12 cellular contexts compared by ENCODE assay signal in the genomic region with DNA sequence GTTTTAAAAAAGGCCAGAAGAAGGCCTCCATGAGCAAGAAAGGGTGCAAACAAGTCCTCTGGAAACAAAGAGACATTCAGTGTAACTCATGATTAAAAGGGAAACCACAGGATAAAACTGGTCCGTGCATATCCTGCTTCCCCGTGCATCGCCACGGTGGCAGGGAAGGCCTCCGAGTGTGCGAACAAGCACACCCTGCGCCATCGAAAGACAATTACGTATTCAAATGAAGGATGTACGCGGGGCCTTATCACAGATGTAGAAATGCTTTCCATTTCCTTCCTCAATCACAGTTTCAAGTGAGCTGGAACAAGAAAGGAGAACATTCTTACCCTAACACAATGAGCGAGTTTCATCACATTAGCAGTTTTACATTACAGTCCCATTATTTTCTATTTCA. TPM values are rescaled to one million over a fixed set of nuclear protein-coding genes. Genes with fewer than 3 reads are reported as not detected.
DNase-seq lines count a peak whose midpoint lies in the region; TF ChIP-seq lines count a peak whose summit lies in the region.
"Had no signal": no experiment of that assay in that cellular context is flagged by ENCODE, and none has a peak within 500 bp of the region (broad histone marks: within the 10 kb centered on the region; RNA-seq: fewer than 3 reads in every experiment).

No MANE protein-coding gene starts in this region.

- peak overlapping the region; percentile 67 for H3K4me3 Mint-ChIP-seq in glutamatergic neuron (ENCODE audit: unreplicated experiment)
- H3K4me3 Mint-ChIP-seq: activated CD4-positive, alpha-beta memory T cell treated with anti-CD3 and anti-CD28 coated beads, Interleukin-2, amount 10 ng/mL, durations not matched to agents 7 days and 5 days had no signal

- H3K4me1 Mint-ChIP-seq in glutamatergic neuron (ENCODE audit: low read depth, unreplicated experiment): peaks cover 52% of the 10 kb centered on the region
- H3K4me1 Mint-ChIP-seq: activated CD4-positive, alpha-beta memory T cell treated with anti-CD3 and anti-CD28 coated beads, Interleukin-2, amount 10 ng/mL, durations not matched to agents 7 days and 5 days had no signal

- H3K36me3 Mint-ChIP-seq in glutamatergic neuron (ENCODE audit: unreplicated experiment): no peaks in the 10 kb centered on the region

- intact Hi-C loops in posterior cingulate gyrus (cut with DNase I): no loop called here

- no peaks in the 10 kb centered on the region for H3K27me3 Mint-ChIP-seq in glutamatergic neuron (ENCODE audit: unreplicated experiment)
- H3K27me3 Mint-ChIP-seq: activated CD4-positive, alpha-beta memory T cell treated with anti-CD3 and anti-CD28 coated beads, Interleukin-2, amount 10 ng/mL, durations not matched to agents 7 days and 5 days had no signal

- H3K9me3 Mint-ChIP-seq in glutamatergic neuron (ENCODE audit: unreplicated experiment): no peaks in the 10 kb centered on the region
- H3K9me3 Mint-ChIP-seq: activated CD4-positive, alpha-beta memory T cell treated with anti-CD3 and anti-CD28 coated beads, Interleukin-2, amount 10 ng/mL, durations not matched to agents 7 days and 5 days had no signal

- TF ChIP-seq CTCF in glutamatergic neuron (IDR thresholded peaks at IDR 0.05; ENCODE audit: partially characterized antibody, unreplicated experiment): no peak

- DNase-seq in NCI-H1436 treated with DMSO at 0.1 percent for 48 hours (lab: John Stamatoyannopoulos, UW): peak; percentile 15
- DNase-seq in NCI-H774 (lab: John Stamatoyannopoulos, UW): peak; percentile 59
- DNase-seq in glutamatergic neuron: peak; percentile 36
- DNase-seq in posterior cingulate gyrus: peak in 6 of 10 donors; percentile 11 to 88 (median 19)
- DNase-seq in Kasumi-1 (lab: John Stamatoyannopoulos, UW): no peak
- no peak for DNase-seq in effector CD4-positive, alpha-beta T cell
- DNase-seq in kidney glomerular epithelial cell (lab: John Stamatoyannopoulos, UW): no peak
- no peak for DNase-seq in cerebellar nuclear complex (lab: John Stamatoyannopoulos, UW)
- DNase-seq: activated CD4-positive, alpha-beta memory T cell treated with anti-CD3 and anti-CD28 coated beads, Interleukin-2, amount 10 ng/mL, durations not matched to agents 7 days and 5 days; left lung; NCI-H524 treated with DMSO at 0.1 percent for 48 hours had no signal

- peak overlapping the region; percentile 93 for H3K27ac Mint-ChIP-seq in glutamatergic neuron (ENCODE audit: unreplicated experiment)
- H3K27ac Mint-ChIP-seq: activated CD4-positive, alpha-beta memory T cell treated with anti-CD3 and anti-CD28 coated beads, Interleukin-2, amount 10 ng/mL, durations not matched to agents 7 days and 5 days had no signal

RNA-seq across cellular contexts. Expression of a gene that starts 48.3 kb away (rescaled TPM):
- total RNA-seq in glutamatergic neuron (ENCODE audit: unreplicated experiment): 54.8 TPM
- total RNA-seq: activated CD4-positive, alpha-beta memory T cell treated with anti-CD3 and anti-CD28 coated beads, Interleukin-2, amount 10 ng/mL, durations not matched to agents 7 days and 5 days; MCF 10A had no signal

Comparison
In these comparisons a context has a peak if more than half of its experiments do, and no peak if none do; other contexts are left out.
1. DNase-seq: peak in NCI-H1436 treated with DMSO at 0.1 percent for 48 hours (single experiment), NCI-H774 (single experiment), glutamatergic neuron (single experiment) and posterior cingulate gyrus (6 of 10); none in Kasumi-1 (0 of 2), effector CD4-positive, alpha-beta T cell (single experiment), kidney glomerular epithelial cell (single experiment) and cerebellar nuclear complex (0 of 2).